12 cellular contexts compared by ENCODE assay signal in the genomic region with DNA sequence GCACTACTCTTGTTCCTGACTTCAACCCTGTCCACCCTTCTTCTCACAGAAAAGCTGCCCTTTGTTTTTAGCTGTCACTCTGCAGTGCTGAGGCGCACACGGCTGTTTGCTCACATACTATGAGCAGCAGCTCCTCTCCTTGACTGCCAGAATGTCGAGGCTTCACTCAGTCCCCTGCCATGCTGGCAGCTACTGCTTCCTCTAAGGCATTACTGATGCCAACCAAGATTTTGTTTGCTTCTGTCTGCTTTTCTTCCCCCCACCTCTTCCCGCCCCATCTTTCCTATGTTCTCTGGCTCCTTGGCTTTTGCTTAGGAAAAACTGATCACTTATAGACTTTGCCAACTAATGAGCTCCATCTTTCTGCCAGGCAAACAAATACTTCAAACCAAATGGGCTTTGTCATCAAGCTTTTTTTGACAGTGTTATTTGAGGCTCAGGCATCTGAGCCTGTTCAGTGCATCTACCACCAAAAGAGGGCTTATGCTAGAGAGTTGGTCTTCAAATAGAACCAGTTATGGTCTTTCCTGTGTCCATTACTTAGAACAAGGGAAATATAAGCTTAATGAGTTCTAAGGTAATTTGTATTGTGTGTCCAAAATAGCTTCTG.
"Had no signal": no experiment of that assay in that cellular context is flagged by ENCODE, and none has a peak within 500 bp of the region (broad histone marks: within the 10 kb centered on the region; RNA-seq: fewer than 3 reads in every experiment).

No MANE protein-coding gene starts in this region.

- H3K27me3 Mint-ChIP-seq: stimulated activated memory B cell treated with anti-CD40 and anti-IgM and Interleukin-4, amounts not matched to agents 10 μg/mL and 1 μg/mL and 100 μg/mL, for 72 hours had no signal

- H3K36me3 ChIP-seq: pancreas, right atrium auricular region had no signal

- ATAC-seq: activated CD4-positive, CD25-positive, alpha-beta regulatory T cell treated with anti-CD3 and anti-CD28 coated beads, Interleukin-2, amount 50 U/mL, for 24 hours; activated T-cell treated with anti-CD3 and anti-CD28 coated beads, Interleukin-2, amount 50 U/mL, for 4 hours; pancreas; stimulated activated memory B cell treated with anti-CD40 and anti-IgM and Interleukin-4, amounts not matched to agents 10 μg/mL and 1 μg/mL and 100 μg/mL, for 72 hours had no signal

- H3K4me1 ChIP-seq: right atrium auricular region had no signal

- H3K36me3 Mint-ChIP-seq: activated naive CD8-positive, alpha-beta T cell; stimulated activated memory B cell treated with anti-CD40 and anti-IgM and Interleukin-4, amounts not matched to agents 10 μg/mL and 1 μg/mL and 100 μg/mL, for 72 hours had no signal

- DNase-seq: activated CD4-positive, alpha-beta T cell treated with anti-CD3 and anti-CD28 coated beads, Interleukin-2, amount 50 U/mL, for 48 hours; activated gamma-delta T cell; activated T-cell treated with anti-CD3 and anti-CD28 coated beads, Interleukin-2, amount 50 U/mL, for 4 hours; amygdala; pancreas; trophoblast cell had no signal

- H3K4me3 Mint-ChIP-seq: activated naive CD8-positive, alpha-beta T cell; activated T-cell treated with anti-CD3 and anti-CD28 coated beads, Interleukin-2, amount 50 U/mL, for 4 hours; neural crest cell; stimulated activated memory B cell treated with anti-CD40 and anti-IgM and Interleukin-4, amounts not matched to agents 10 μg/mL and 1 μg/mL and 100 μg/mL, for 72 hours; T-helper 2 cell treated with Interferon-gamma antibody and Interleukin-4, amounts not matched to agents 5 μg/mL and 100 μg/mL, for 36 hours had no signal

- H3K27ac ChIP-seq: pancreas, right atrium auricular region had no signal

- H3K27ac Mint-ChIP-seq: activated naive CD8-positive, alpha-beta T cell; stimulated activated memory B cell treated with anti-CD40 and anti-IgM and Interleukin-4, amounts not matched to agents 10 μg/mL and 1 μg/mL and 100 μg/mL, for 72 hours; T-helper 2 cell treated with Interferon-gamma antibody and Interleukin-4, amounts not matched to agents 5 μg/mL and 100 μg/mL, for 36 hours had no signal

- H3K9me3 Mint-ChIP-seq: activated T-cell treated with anti-CD3 and anti-CD28 coated beads, Interleukin-2, amount 50 U/mL, for 4 hours; neural crest cell; stimulated activated memory B cell treated with anti-CD40 and anti-IgM and Interleukin-4, amounts not matched to agents 10 μg/mL and 1 μg/mL and 100 μg/mL, for 72 hours; T-helper 2 cell treated with Interferon-gamma antibody and Interleukin-4, amounts not matched to agents 5 μg/mL and 100 μg/mL, for 36 hours had no signal

- H3K27me3 ChIP-seq: pancreas, right atrium auricular region had no signal

- H3K4me1 Mint-ChIP-seq: stimulated activated memory B cell treated with anti-CD40 and anti-IgM and Interleukin-4, amounts not matched to agents 10 μg/mL and 1 μg/mL and 100 μg/mL, for 72 hours had no signal

- H3K9me3 ChIP-seq: pancreas, right atrium auricular region had no signal

- H3K4me3 ChIP-seq: pancreas, right atrium auricular region had no signal
